In the genomic region with DNA sequence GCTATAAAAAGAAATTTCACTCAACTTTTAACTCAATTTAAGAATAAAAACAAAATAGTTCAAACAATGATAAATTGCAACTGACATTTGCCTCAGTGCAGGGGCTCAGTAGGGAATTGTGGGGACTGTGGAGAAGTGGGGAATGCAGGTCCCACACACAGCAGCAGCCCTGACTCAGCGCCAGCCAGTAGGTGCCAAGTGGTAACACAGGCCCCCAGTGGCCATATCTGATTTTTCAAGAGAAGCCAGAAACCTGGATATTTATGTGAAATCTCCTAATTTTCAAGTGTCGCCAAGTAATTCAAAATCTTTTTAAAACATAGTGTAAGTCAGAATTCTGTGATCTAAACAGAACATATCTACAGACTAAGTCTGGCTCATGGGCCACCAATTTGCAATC, we compare ENCODE assay signal across 28 cellular contexts.
DNase-seq lines count a peak whose midpoint lies in the region; ATAC-seq, FAIRE-seq and TF ChIP-seq lines count a peak whose summit lies in the region.
"Had no signal": no experiment of that assay in that cellular context is flagged by ENCODE, and none has a peak within 500 bp of the region (broad histone marks: within the 10 kb centered on the region; RNA-seq: fewer than 3 reads in every experiment).

No MANE protein-coding gene starts in this region.

- no peak overlapping the region for H3K4me2 ChIP-seq in HepG2 (ENCODE audit: low read depth, low read length)

- POLR2A ChIA-PET in HepG2 (lab: Yijun Ruan, JAX) = no interaction called here
- POLR2A ChIA-PET in WTC11 (lab: Charles Lee) = no interaction called here

- H3K36me3 Mint-ChIP-seq in WTC11 = no peaks in the 10 kb centered on the region
- H3K36me3 Mint-ChIP-seq: activated CD8-positive, alpha-beta memory T cell treated with anti-CD3 and anti-CD28 coated beads, Interleukin-2, amount 10 ng/mL, durations not matched to agents 7 days and 5 days; activated naive CD8-positive, alpha-beta T cell treated with anti-CD3 and anti-CD28 coated beads for 36 hours; T-cell; type B pancreatic cell had no signal

- no peak overlapping the region for H3K27ac Mint-ChIP-seq in WTC11
- H3K27ac Mint-ChIP-seq: activated CD8-positive, alpha-beta memory T cell treated with anti-CD3 and anti-CD28 coated beads, Interleukin-2, amount 10 ng/mL, durations not matched to agents 7 days and 5 days; activated naive CD8-positive, alpha-beta T cell treated with anti-CD3 and anti-CD28 coated beads for 36 hours; T-cell; type B pancreatic cell had no signal

- CTCF ChIA-PET in HepG2 (lab: Yijun Ruan, JAX; ENCODE audit: low intra/inter-chr PET ratio, low total read pairs) = no interaction called here
- CTCF ChIA-PET in WTC11 (lab: Charles Lee) = interaction anchor here (1.2 kb wide), 1 partner anchor 194 kb away, joined by 3 read pairs; no protein-coding TSS in a partner anchor

- no peak overlapping the region for H2AFZ ChIP-seq in HepG2 (ENCODE audit: low read length)

- DNase-seq in HepG2 (ENCODE audit: low spot score) (no peak), right lobe of liver (no peak), WTC11 (ENCODE audit: low spot score) (no peak), fibroblast of the aortic adventitia (ENCODE audit: low read depth) (peak; percentile 49), mucosa of gallbladder (ENCODE audit: low spot score) (no peak), NCI-H1694 treated with DMSO at 0.1 percent for 48 hours (lab: John Stamatoyannopoulos, UW) (no peak)
- DNase-seq: activated CD4-positive, alpha-beta T cell treated with anti-CD3 and anti-CD28 coated beads for 4 hours; activated CD8-positive, alpha-beta memory T cell treated with anti-CD3 and anti-CD28 coated beads, Interleukin-2, amount 10 ng/mL, durations not matched to agents 7 days and 5 days; activated naive CD8-positive, alpha-beta T cell treated with anti-CD3 and anti-CD28 coated beads for 36 hours; body of pancreas; C1 segment of cervical spinal cord; GDM1; lower lobe of right lung; NCI-H1092 treated with DMSO at 0.1 percent for 48 hours; NCI-H524 treated with DMSO at 0.1 percent for 48 hours; retina; Right ventricle myocardium superior; stimulated activated CD4-positive, alpha-beta T cell treated with anti-CD3 and anti-CD28 coated beads, Interleukin-12 subunit alpha, Interleukin-12 subunit beta, amount 100 ng/mL, for 4 hours; stomach; T-cell had no signal

- no peak for FAIRE-seq in HepG2 (lab: Jason Lieb, UNC)
- FAIRE-seq: A204.1, frontal cortex, keratinocyte, TTC549 had no signal

- H3K4me3 ChIP-seq in HepG2 (replicated peaks in 1 of 3; ENCODE audit: insufficient read depth in 1 of 3, low read depth in 2 of 3, low read length in 3 of 3) = no peak overlapping the region
- H3K4me3 ChIP-seq in right lobe of liver = no peak overlapping the region
- no peak overlapping the region for H3K4me3 ChIP-seq in fibroblast of the aortic adventitia (ENCODE audit: low read depth, low read length)
- H3K4me3 ChIP-seq: body of pancreas, coronary artery, lower lobe of right lung, stomach had no signal

- H3K9me3 Mint-ChIP-seq in WTC11 = no peaks in the 10 kb centered on the region
- H3K9me3 Mint-ChIP-seq: type B pancreatic cell had no signal

- ATAC-seq in HepG2 (peak; percentile 85), right lobe of liver (no peak), WTC11 (peak; percentile 68), GM21367 (IDR thresholded peaks at IDR 0.05; ENCODE audit: unreplicated experiment) (no peak), GM18517 (IDR thresholded peaks at IDR 0.05; ENCODE audit: unreplicated experiment) (no peak)
- ATAC-seq: activated CD8-positive, alpha-beta memory T cell treated with anti-CD3 and anti-CD28 coated beads, Interleukin-2, amount 10 ng/mL, durations not matched to agents 7 days and 5 days; body of pancreas; lower lobe of right lung; T-cell had no signal

- H3K36me3 ChIP-seq in HepG2 (replicated peaks in 1 of 2; ENCODE audit: control insufficient read depth in 1 of 2, insufficient read depth in 2 of 2, low read length in 2 of 2) (no peaks in the 10 kb centered on the region), right lobe of liver (no peaks in the 10 kb centered on the region)
- H3K36me3 ChIP-seq: lower lobe of right lung, stomach had no signal

- H3K4me1 ChIP-seq in HepG2 (ENCODE audit: insufficient read depth, low read length) (no peaks in the 10 kb centered on the region), right lobe of liver (no peaks in the 10 kb centered on the region)
- H3K4me1 ChIP-seq: body of pancreas, lower lobe of right lung, stomach had no signal

- H3K9me3 ChIP-seq in HepG2 (ENCODE audit: low read length) = no peaks in the 10 kb centered on the region
- no peaks in the 10 kb centered on the region for H3K9me3 ChIP-seq in right lobe of liver
- H3K9me3 ChIP-seq: body of pancreas, lower lobe of right lung, stomach had no signal

- TF ChIP-seq POLR2A in HepG2 (IDR thresholded peaks at IDR 0.05; ENCODE audit: insufficient read depth in 1 of 2, low read depth in 2 of 2, low read length in 2 of 2) = no peak
- TF ChIP-seq POLR2A in right lobe of liver (IDR thresholded peaks at IDR 0.05) = no peak

- in situ Hi-C loops in HepG2 (cut with HindIII; ENCODE audit: extremely low pct_ligation_motif_present, low pct_unique_long_range_greater_than_20kb) = no loop called here

- no peak for TF ChIP-seq RAD21 in HepG2 (CRISPR knock-in tag; IDR thresholded peaks at IDR 0.05)

- intact Hi-C loops in HepG2 (cut with micrococcal nuclease; ENCODE audit: unreplicated experiment) (no loop called here), right lobe of liver (cut with DNase I) (no loop called here)

- H3K27me3 ChIP-seq in HepG2 (ENCODE audit: control insufficient read depth in 1 of 2, insufficient read depth in 2 of 2, low read length in 2 of 2) = no peaks in the 10 kb centered on the region
- H3K27me3 ChIP-seq in right lobe of liver = no peaks in the 10 kb centered on the region
- H3K27me3 ChIP-seq: body of pancreas, stomach had no signal

- no peak overlapping the region for H3K27ac ChIP-seq in HepG2 (ENCODE audit: extremely low read length, insufficient read depth, low read length)
- no peak overlapping the region for H3K27ac ChIP-seq in right lobe of liver
- H3K27ac ChIP-seq: body of pancreas, coronary artery, lower lobe of right lung, stomach had no signal

- no peaks in the 10 kb centered on the region for H3K79me2 ChIP-seq in HepG2 (ENCODE audit: insufficient read depth, low read length)

- peaks cover 8% of the 10 kb centered on the region for H3K4me1 Mint-ChIP-seq in WTC11
- H3K4me1 Mint-ChIP-seq: activated CD8-positive, alpha-beta memory T cell treated with anti-CD3 and anti-CD28 coated beads, Interleukin-2, amount 10 ng/mL, durations not matched to agents 7 days and 5 days; activated naive CD8-positive, alpha-beta T cell treated with anti-CD3 and anti-CD28 coated beads for 36 hours; T-cell had no signal

- no peak overlapping the region for H3K4me3 Mint-ChIP-seq in WTC11
- H3K4me3 Mint-ChIP-seq: activated CD8-positive, alpha-beta memory T cell treated with anti-CD3 and anti-CD28 coated beads, Interleukin-2, amount 10 ng/mL, durations not matched to agents 7 days and 5 days; activated naive CD8-positive, alpha-beta T cell treated with anti-CD3 and anti-CD28 coated beads for 36 hours; T-cell; type B pancreatic cell had no signal

- TF ChIP-seq CTCF in HepG2 (CRISPR knock-in tag; IDR thresholded peaks at IDR 0.05) (no peak), right lobe of liver (IDR thresholded peaks at IDR 0.05) (no peak), WTC11 (IDR thresholded peaks at IDR 0.05) (no peak), fibroblast of the aortic adventitia (IDR thresholded peaks at IDR 0.05; ENCODE audit: insufficient read depth, low read length) (peak; percentile 39)

- TF ChIP-seq EP300 in HepG2 (IDR thresholded peaks at IDR 0.05; ENCODE audit: low read depth in 2 of 2, low read length in 2 of 2) = no peak
- TF ChIP-seq EP300 in HepG2 (CRISPR knock-in tag; IDR thresholded peaks at IDR 0.05; ENCODE audit: borderline replicate concordance) = no peak

- 38% methylated on average over 2 of the region's 2 CpGs for WGBS in HepG2 (ENCODE audit: low lambda C conversion rate)
- WGBS in right lobe of liver (ENCODE audit: insufficient coverage, low coverage, low lambda C conversion rate, missing lambda C conversion rate) = 84% methylated on average over 2 of the region's 2 CpGs

- no peaks in the 10 kb centered on the region for H4K20me1 ChIP-seq in HepG2 (ENCODE audit: insufficient read depth, low read length)

- no peaks in the 10 kb centered on the region; the same call in 1 of the 2 replicates for H3K27me3 Mint-ChIP-seq in WTC11 (ENCODE audit: low read depth)
- H3K27me3 Mint-ChIP-seq: activated CD8-positive, alpha-beta memory T cell treated with anti-CD3 and anti-CD28 coated beads, Interleukin-2, amount 10 ng/mL, durations not matched to agents 7 days and 5 days had no signal

- no TSS peak for BruUV-seq in HepG2 (replicated peaks; lab: Mats Ljungman, UMichigan)

- H3K9ac ChIP-seq in HepG2 (ENCODE audit: insufficient read depth, low read depth, low read length) = no peak overlapping the region

TF ChIP-seq in HepG2, 621 proteins besides CTCF, POLR2A, EP300 and RAD21 (continues in another document):
- TF ChIP-seq ZNF672 (CRISPR knock-in tag; IDR thresholded peaks at IDR 0.05) (no peak), ZNF12 (CRISPR knock-in tag; IDR thresholded peaks at IDR 0.05) (peak; percentile 15; the same call in 1 of the 2 replicates)
- TF ChIP-seq, protein P1, sequence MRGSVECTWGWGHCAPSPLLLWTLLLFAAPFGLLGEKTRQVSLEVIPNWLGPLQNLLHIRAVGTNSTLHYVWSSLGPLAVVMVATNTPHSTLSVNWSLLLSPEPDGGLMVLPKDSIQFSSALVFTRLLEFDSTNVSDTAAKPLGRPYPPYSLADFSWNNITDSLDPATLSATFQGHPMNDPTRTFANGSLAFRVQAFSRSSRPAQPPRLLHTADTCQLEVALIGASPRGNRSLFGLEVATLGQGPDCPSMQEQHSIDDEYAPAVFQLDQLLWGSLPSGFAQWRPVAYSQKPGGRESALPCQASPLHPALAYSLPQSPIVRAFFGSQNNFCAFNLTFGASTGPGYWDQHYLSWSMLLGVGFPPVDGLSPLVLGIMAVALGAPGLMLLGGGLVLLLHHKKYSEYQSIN (CRISPR knock-in tag; IDR thresholded peaks at IDR 0.05; ENCODE audit: borderline replicate concordance) = no peak

TF ChIP-seq in WTC11, 78 proteins besides CTCF, POLR2A, EP300 and RAD21 (continues in another document):
- TF ChIP-seq, protein P2, sequence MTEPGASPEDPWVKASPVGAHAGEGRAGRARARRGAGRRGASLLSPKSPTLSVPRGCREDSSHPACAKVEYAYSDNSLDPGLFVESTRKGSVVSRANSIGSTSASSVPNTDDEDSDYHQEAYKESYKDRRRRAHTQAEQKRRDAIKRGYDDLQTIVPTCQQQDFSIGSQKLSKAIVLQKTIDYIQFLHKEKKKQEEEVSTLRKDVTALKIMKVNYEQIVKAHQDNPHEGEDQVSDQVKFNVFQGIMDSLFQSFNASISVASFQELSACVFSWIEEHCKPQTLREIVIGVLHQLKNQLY (CRISPR knock-in tag; IDR thresholded peaks at IDR 0.05) = no peak
- TF ChIP-seq, protein P3, sequence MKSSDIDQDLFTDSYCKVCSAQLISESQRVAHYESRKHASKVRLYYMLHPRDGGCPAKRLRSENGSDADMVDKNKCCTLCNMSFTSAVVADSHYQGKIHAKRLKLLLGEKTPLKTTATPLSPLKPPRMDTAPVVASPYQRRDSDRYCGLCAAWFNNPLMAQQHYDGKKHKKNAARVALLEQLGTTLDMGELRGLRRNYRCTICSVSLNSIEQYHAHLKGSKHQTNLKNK (CRISPR knock-in tag; IDR thresholded peaks at IDR 0.05) = no peak
- TF ChIP-seq TCF7 (CRISPR knock-in tag; IDR thresholded peaks at IDR 0.05; ENCODE audit: low read depth) = no peak

Comparison
In these comparisons a context has a peak if more than half of its experiments do, and no peak if none do; other contexts are left out.
1. ATAC-seq: peak in HepG2 (single experiment) and WTC11 (single experiment); none in right lobe of liver (0 of 4), GM21367 (single experiment) and GM18517 (single experiment).